15 cellular contexts compared by ENCODE assay signal in the genomic region with DNA sequence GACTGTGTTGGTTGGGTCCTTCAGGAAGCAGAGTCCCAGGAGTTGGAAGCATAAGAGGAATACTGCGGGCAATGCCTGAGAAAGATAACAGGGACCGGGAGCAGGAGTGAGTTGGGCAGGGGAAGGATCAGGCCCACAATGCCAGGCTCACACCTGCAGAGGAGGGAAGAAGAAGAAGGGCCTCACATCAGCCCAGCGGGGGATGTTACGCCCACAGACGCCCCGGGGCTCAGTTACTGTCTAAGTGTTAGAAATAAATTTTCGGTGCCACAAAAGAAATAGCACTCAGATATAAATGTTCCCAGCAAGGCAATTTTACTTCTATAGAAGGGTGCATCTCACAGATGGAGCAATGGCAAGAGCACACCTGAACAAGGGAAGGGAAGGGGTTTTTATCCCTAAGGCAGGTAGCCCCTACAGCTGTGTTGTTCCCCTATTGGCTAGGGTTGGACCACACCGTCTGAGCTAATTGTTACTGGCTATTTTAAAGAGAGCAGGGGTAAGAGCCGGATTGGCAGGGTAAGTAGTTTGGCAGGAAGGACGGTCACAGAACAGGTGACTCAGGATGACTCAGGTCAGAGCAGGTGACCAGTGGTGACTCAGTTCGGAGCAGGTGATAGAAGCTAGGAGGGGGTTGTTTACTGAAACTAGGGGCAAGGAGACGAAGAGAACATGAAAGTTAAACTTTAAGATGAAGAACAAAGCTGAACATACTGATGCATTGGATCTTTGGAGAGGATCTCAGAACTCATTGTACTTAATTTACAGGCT. TPM values are rescaled to one million over a fixed set of nuclear protein-coding genes. Genes with fewer than 3 reads are reported as not detected.
DNase-seq lines count a peak whose midpoint lies in the region; TF ChIP-seq lines count a peak whose summit lies in the region.
"Had no signal": no experiment of that assay in that cellular context is flagged by ENCODE, and none has a peak within 500 bp of the region (broad histone marks: within the 10 kb centered on the region; RNA-seq: fewer than 3 reads in every experiment).

A gene (plus strand): TSS at position 602 of the 771 bp plus-strand sequence. CDS start 2,787 bp downstream, outside the sequence.

- peaks cover 31% of the 10 kb centered on the region for H3K4me1 Mint-ChIP-seq in nephron
- H3K4me1 Mint-ChIP-seq in CD8-positive, alpha-beta memory T cell: peaks cover 19 to 33% (median 22%) of the 10 kb centered on the region in 3 donors

- no peak within 1 kb of the TSS for H3K4me3 ChIP-seq in suprapubic skin
- no peak within 1 kb of the TSS for H3K4me3 ChIP-seq in CD8-positive, alpha-beta memory T cell (ENCODE audit: low read length)
- H3K4me3 ChIP-seq: pancreas, SJSA1 had no signal

- H3K4me3 Mint-ChIP-seq in nephron: peak within 1 kb of the TSS in 1 of 3 experiments; percentile 18
- H3K4me3 Mint-ChIP-seq in CD8-positive, alpha-beta memory T cell: peak within 1 kb of the TSS in 1 of 7 donors; percentile 21

- H3K36me3 ChIP-seq in suprapubic skin: no peaks in the 10 kb centered on the region
- H3K36me3 ChIP-seq in CD8-positive, alpha-beta memory T cell (ENCODE audit: insufficient read depth, low read length): no peaks in the 10 kb centered on the region
- H3K36me3 ChIP-seq: pancreas, SJSA1 had no signal

- DNase-seq in Caki2 (ENCODE audit: low read depth) (peak; percentile 59), LHCN-M2 (ENCODE audit: low read depth) (peak; percentile 21), epithelial cell of prostate (ENCODE audit: low read depth, low spot score) (no peak), suprapubic skin (ENCODE audit: low spot score in 2 of 2) (no peak), GM20000 (ENCODE audit: low spot score) (no peak)
- DNase-seq in activated effector memory CD4-positive, alpha-beta T cell treated with Interleukin-2 at 50 U/mL for 16 hours: no peak
- DNase-seq in CD8-positive, alpha-beta memory T cell: no peak
- DNase-seq: Caco-2; GOT3; NCI-H1436; stimulated activated CD4-positive, alpha-beta T cell treated with anti-CD3 and anti-CD28 coated beads, Interleukin-2, amount 100 ng/mL, for 48 hours; stimulated activated naive CD8-positive, alpha-beta T cell treated with anti-CD3 and anti-CD28 coated beads, Interleukin-15, Interleukin-2, amounts not matched to agents 100 U/mL and 50 U/mL, for 24 hours had no signal

- no peak for TF ChIP-seq EP300 in suprapubic skin (IDR thresholded peaks at IDR 0.05)

- POLR2A ChIA-PET in CD8-positive, alpha-beta memory T cell (lab: Charles Lee): interaction anchor here (0.6 kb wide), 1 partner anchor 194 kb away, joined by 5 read pairs; no protein-coding TSS in a partner anchor

- CTCF ChIA-PET in CD8-positive, alpha-beta memory T cell (lab: Charles Lee): interaction anchor here (1.8 to 4.7 kb wide), 5 partner anchors 20 to 92 kb away, joined by 5 to 31 read pairs (median 20); a partner anchor contains a TSS

- WGBS in suprapubic skin: 88% methylated on average over 12 of the region's 12 CpGs

- no peaks in the 10 kb centered on the region for H3K36me3 Mint-ChIP-seq in nephron (ENCODE audit: low read depth)
- peaks cover 0 to 15% (median 0%) of the 10 kb centered on the region in 3 donors for H3K36me3 Mint-ChIP-seq in CD8-positive, alpha-beta memory T cell

- in situ Hi-C loops in Caki2 (cut with HindIII; ENCODE audit: low pct_unique_long_range_greater_than_20kb, low sequenced_read_pairs): no loop called here

- TF ChIP-seq POLR2A in suprapubic skin (IDR thresholded peaks at IDR 0.05): no peak

- no peaks in the 10 kb centered on the region for H3K9me3 ChIP-seq in suprapubic skin
- peaks cover 12% of the 10 kb centered on the region for H3K9me3 ChIP-seq in CD8-positive, alpha-beta memory T cell (ENCODE audit: low read length)
- H3K9me3 ChIP-seq: pancreas had no signal

- H3K9me3 Mint-ChIP-seq in nephron: no peaks in the 10 kb centered on the region
- peaks cover 6 to 19% (median 14%) of the 10 kb centered on the region in 5 donors for H3K9me3 Mint-ChIP-seq in CD8-positive, alpha-beta memory T cell

- H3K27ac ChIP-seq in epithelial cell of prostate (peak within 1 kb of the TSS; percentile 39), suprapubic skin (no peak within 1 kb of the TSS)
- H3K27ac ChIP-seq in CD8-positive, alpha-beta memory T cell (ENCODE audit: low read depth, low read length): no peak within 1 kb of the TSS
- H3K27ac ChIP-seq: pancreas, SJSA1 had no signal

- TF ChIP-seq CTCF in nephron (IDR thresholded peaks at IDR 0.05; ENCODE audit: unreplicated experiment in 3 of 3) (no peak), suprapubic skin (IDR thresholded peaks at IDR 0.05) (no peak), GM20000 (IDR thresholded peaks at IDR 0.05; ENCODE audit: extremely low read depth, missing control alignments) (no peak)

- H3K4me1 ChIP-seq in suprapubic skin: peaks cover 12% of the 10 kb centered on the region
- H3K4me1 ChIP-seq in CD8-positive, alpha-beta memory T cell (ENCODE audit: insufficient read depth, low read length): peaks cover 33% of the 10 kb centered on the region
- H3K4me1 ChIP-seq: Caco-2, pancreas had no signal

- H3K27ac Mint-ChIP-seq in nephron: peak within 1 kb of the TSS; percentile 22 to 60 (median 52)
- peak within 1 kb of the TSS in 1 of 8 donors; percentile 79 for H3K27ac Mint-ChIP-seq in CD8-positive, alpha-beta memory T cell

- H3K27me3 ChIP-seq in suprapubic skin: peaks cover 10% of the 10 kb centered on the region
- H3K27me3 ChIP-seq in CD8-positive, alpha-beta memory T cell (ENCODE audit: insufficient read depth, low read length, poor library complexity, severe bottlenecking): no peaks in the 10 kb centered on the region

- H3K27me3 Mint-ChIP-seq in nephron (ENCODE audit: low read depth): no peaks in the 10 kb centered on the region
- peaks cover 9 to 22% of the 10 kb centered on the region in 2 donors for H3K27me3 Mint-ChIP-seq in CD8-positive, alpha-beta memory T cell

RNA-seq across cellular contexts. Expression of the gene that starts here (rescaled TPM):
- total RNA-seq in Caki2 (2014; rRNA removed; shearing (Covaris generic); ENCODE audit: low replicate concordance): 2.9 and 12.0 TPM in 2 replicates
- 0.13 TPM in 1 of 2 replicates, not detected in the other for total RNA-seq in LHCN-M2 (2014; rRNA removed)
- 0.39 TPM for polyA plus RNA-seq in LHCN-M2 (2012)
- 10 to 100 TPM in 1 of 4 donors, 1 to 10 TPM in 3; 2.6 to 10.9 (median 6.8) TPM for total RNA-seq in suprapubic skin
- 10 to 100 TPM in 1 of 2 experiments, 1 to 10 TPM in 1; 9.9 to 10.6 TPM for total RNA-seq in CD8-positive, alpha-beta memory T cell
- 5.2 TPM for polyA plus RNA-seq in CD8-positive, alpha-beta memory T cell
- total RNA-seq: SJSA1 had no signal

Comparison
In these comparisons a context has a peak if more than half of its experiments do, and no peak if none do; other contexts are left out.
1. Peak in DNase-seq in LHCN-M2; RNA of the gene not detected or under 1 TPM.